10 cellular contexts compared by ENCODE assay signal in genomic region chr1:173410794-173411236, GRCh38.
DNase-seq lines count a peak whose midpoint lies in the region; ATAC-seq and TF ChIP-seq lines count a peak whose summit lies in the region.
"Had no signal": no experiment of that assay in that cellular context is flagged by ENCODE, and none has a peak within 500 bp of the region (broad histone marks: within the 10 kb centered on the region; RNA-seq: fewer than 3 reads in every experiment).

No MANE protein-coding gene starts in this region.

- no peak for DNase-seq in activated T-cell treated with anti-CD3 and anti-CD28 coated beads, Interleukin-2, amount 50 U/mL, for 4 hours
- no peak for DNase-seq in activated T-cell treated with anti-CD3 and anti-CD28 coated beads, Interleukin-2, amount 50 U/mL, for 1 hour
- peak; percentile 29 for DNase-seq in NAMALWA (ENCODE audit: low spot score)
- DNase-seq in stimulated activated naive CD8-positive, alpha-beta T cell treated with anti-CD3 and anti-CD28 coated beads, Interleukin-15, Interleukin-2, amounts not matched to agents 100 U/mL and 50 U/mL, for 24 hours = peak; percentile 31
- DNase-seq in omental fat pad (ENCODE audit: low spot score) = no peak
- DNase-seq in mucosa of gallbladder (ENCODE audit: low spot score) = no peak
- DNase-seq in activated CD4-positive, alpha-beta T cell treated with anti-CD3 and anti-CD28 coated beads for 4 hours = no peak
- DNase-seq: activated CD4-positive, alpha-beta T cell treated with anti-CD3 and anti-CD28 coated beads, Interleukin-2, amount 50 U/mL, for 1 hour; NCI-H526 treated with DMSO at 0.1 percent for 48 hours had no signal

- no peaks in the 10 kb centered on the region for H3K9me3 Mint-ChIP-seq in activated T-cell treated with anti-CD3 and anti-CD28 coated beads, Interleukin-2, amount 50 U/mL, for 4 hours

- peaks cover 39% of the 10 kb centered on the region for H3K4me1 Mint-ChIP-seq in activated T-cell treated with anti-CD3 and anti-CD28 coated beads, Interleukin-2, amount 50 U/mL, for 4 hours (ENCODE audit: low read depth)

- TF ChIP-seq CTCF in omental fat pad (IDR thresholded peaks at IDR 0.05) = no peak

- no peaks in the 10 kb centered on the region for H3K27me3 Mint-ChIP-seq in activated T-cell treated with anti-CD3 and anti-CD28 coated beads, Interleukin-2, amount 50 U/mL, for 4 hours (ENCODE audit: low read depth)

- H3K4me3 Mint-ChIP-seq in activated T-cell treated with anti-CD3 and anti-CD28 coated beads, Interleukin-2, amount 50 U/mL, for 4 hours = no peak overlapping the region

- peaks cover 4% of the 10 kb centered on the region for H3K36me3 Mint-ChIP-seq in activated T-cell treated with anti-CD3 and anti-CD28 coated beads, Interleukin-2, amount 50 U/mL, for 4 hours (ENCODE audit: insufficient read depth)

- peak; percentile 10 to 29 for ATAC-seq in activated T-cell treated with anti-CD3 and anti-CD28 coated beads, Interleukin-2, amount 50 U/mL, for 4 hours
- peak; percentile 54 for ATAC-seq in HG02642 (IDR thresholded peaks at IDR 0.05; ENCODE audit: poor library complexity, unreplicated experiment)
- peak; percentile 37 for ATAC-seq in stimulated activated naive CD8-positive, alpha-beta T cell treated with anti-CD3 and anti-CD28 coated beads, Interleukin-15, Interleukin-2, amounts not matched to agents 100 U/mL and 50 U/mL, for 24 hours
- ATAC-seq in omental fat pad (ENCODE audit: low FRiP score) = no peak

Comparison
In these comparisons a context has a peak if more than half of its experiments do, and no peak if none do; other contexts are left out.
1. DNase-seq: peak in NAMALWA (single experiment) and stimulated activated naive CD8-positive, alpha-beta T cell treated with anti-CD3 and anti-CD28 coated beads, Interleukin-15, Interleukin-2, amounts not matched to agents 100 U/mL and 50 U/mL, for 24 hours (single experiment); none in activated T-cell treated with anti-CD3 and anti-CD28 coated beads, Interleukin-2, amount 50 U/mL, for 4 hours (single experiment), activated T-cell treated with anti-CD3 and anti-CD28 coated beads, Interleukin-2, amount 50 U/mL, for 1 hour (single experiment), omental fat pad (single experiment), mucosa of gallbladder (single experiment) and activated CD4-positive, alpha-beta T cell treated with anti-CD3 and anti-CD28 coated beads for 4 hours (0 of 2).